In the genomic region with DNA sequence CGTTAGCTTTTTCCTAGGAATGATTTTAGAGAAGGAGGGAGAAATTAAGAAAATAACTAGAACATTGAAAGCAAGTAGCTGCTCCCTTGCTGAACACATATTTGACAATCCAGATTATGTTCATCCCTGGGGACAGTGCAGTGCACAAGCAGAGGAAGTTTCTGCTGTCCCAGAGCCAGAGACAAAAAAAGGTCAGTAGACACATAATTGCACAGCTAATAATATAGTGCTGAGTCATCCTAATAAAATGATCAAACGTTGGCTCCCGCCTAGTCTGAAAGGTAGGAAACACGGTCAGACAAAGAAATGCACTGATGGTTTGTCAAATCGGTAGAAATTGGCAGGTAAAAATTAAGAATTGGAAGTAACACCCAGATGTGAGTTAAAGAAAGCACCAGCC, we compare ENCODE assay signal across 1 cellular context.
A peak's percentile ranks its signal among the peaks of the same experiment; 100 is the strongest.
TF ChIP-seq lines count a peak whose summit lies in the region.

No MANE protein-coding gene starts in this region.

TF ChIP-seq in HepG2, 621 proteins besides CTCF, POLR2A, EP300 and RAD21 (continued from another document):
- TF ChIP-seq, protein P1, sequence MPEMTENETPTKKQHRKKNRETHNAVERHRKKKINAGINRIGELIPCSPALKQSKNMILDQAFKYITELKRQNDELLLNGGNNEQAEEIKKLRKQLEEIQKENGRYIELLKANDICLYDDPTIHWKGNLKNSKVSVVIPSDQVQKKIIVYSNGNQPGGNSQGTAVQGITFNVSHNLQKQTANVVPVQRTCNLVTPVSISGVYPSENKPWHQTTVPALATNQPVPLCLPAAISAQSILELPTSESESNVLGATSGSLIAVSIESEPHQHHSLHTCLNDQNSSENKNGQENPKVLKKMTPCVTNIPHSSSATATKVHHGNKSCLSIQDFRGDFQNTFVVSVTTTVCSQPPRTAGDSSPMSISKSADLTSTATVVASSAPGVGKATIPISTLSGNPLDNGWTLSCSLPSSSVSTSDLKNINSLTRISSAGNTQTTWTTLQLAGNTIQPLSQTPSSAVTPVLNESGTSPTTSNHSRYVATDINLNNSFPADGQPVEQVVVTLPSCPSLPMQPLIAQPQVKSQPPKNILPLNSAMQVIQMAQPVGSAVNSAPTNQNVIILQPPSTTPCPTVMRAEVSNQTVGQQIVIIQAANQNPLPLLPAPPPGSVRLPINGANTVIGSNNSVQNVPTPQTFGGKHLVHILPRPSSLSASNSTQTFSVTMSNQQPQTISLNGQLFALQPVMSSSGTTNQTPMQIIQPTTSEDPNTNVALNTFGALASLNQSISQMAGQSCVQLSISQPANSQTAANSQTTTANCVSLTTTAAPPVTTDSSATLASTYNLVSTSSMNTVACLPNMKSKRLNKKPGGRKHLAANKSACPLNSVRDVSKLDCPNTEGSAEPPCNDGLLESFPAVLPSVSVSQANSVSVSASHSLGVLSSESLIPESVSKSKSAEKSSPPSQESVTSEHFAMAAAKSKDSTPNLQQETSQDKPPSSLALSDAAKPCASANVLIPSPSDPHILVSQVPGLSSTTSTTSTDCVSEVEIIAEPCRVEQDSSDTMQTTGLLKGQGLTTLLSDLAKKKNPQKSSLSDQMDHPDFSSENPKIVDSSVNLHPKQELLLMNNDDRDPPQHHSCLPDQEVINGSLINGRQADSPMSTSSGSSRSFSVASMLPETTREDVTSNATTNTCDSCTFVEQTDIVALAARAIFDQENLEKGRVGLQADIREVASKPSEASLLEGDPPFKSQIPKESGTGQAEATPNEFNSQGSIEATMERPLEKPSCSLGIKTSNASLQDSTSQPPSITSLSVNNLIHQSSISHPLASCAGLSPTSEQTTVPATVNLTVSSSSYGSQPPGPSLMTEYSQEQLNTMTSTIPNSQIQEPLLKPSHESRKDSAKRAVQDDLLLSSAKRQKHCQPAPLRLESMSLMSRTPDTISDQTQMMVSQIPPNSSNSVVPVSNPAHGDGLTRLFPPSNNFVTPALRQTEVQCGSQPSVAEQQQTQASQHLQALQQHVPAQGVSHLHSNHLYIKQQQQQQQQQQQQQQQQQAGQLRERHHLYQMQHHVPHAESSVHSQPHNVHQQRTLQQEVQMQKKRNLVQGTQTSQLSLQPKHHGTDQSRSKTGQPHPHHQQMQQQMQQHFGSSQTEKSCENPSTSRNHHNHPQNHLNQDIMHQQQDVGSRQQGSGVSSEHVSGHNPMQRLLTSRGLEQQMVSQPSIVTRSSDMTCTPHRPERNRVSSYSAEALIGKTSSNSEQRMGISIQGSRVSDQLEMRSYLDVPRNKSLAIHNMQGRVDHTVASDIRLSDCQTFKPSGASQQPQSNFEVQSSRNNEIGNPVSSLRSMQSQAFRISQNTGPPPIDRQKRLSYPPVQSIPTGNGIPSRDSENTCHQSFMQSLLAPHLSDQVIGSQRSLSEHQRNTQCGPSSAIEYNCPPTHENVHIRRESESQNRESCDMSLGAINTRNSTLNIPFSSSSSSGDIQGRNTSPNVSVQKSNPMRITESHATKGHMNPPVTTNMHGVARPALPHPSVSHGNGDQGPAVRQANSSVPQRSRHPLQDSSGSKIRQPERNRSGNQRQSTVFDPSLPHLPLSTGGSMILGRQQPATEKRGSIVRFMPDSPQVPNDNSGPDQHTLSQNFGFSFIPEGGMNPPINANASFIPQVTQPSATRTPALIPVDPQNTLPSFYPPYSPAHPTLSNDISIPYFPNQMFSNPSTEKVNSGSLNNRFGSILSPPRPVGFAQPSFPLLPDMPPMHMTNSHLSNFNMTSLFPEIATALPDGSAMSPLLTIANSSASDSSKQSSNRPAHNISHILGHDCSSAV (CRISPR knock-in tag; IDR thresholded peaks at IDR 0.05; ENCODE audit: borderline replicate concordance) = no peak
- no peak for TF ChIP-seq YY1 (IDR thresholded peaks at IDR 0.05; ENCODE audit: insufficient read depth, insufficient replicate concordance, low read depth, low read length)
- TF ChIP-seq NFE2L2 (IDR thresholded peaks at IDR 0.05; ENCODE audit: low read length) = peak; percentile 94
- TF ChIP-seq, protein P2, sequence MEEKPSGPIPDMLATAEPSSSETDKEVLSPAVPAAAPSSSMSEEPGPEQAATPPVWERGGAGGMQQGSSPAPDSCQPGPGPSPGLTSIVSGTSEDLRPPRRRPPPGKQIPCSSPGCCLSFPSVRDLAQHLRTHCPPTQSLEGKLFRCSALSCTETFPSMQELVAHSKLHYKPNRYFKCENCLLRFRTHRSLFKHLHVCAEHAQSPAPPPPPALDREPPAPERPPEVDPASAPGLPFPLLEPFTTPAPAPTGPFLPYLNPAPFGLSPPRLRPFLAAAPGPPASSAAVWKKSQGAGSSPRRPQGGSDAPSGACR (CRISPR knock-in tag; IDR thresholded peaks at IDR 0.05) = no peak
- TF ChIP-seq HNF4G (IDR thresholded peaks at IDR 0.05; ENCODE audit: borderline replicate concordance, low read depth, low read length) = no peak
- TF ChIP-seq HNF4G (CRISPR knock-in tag; IDR thresholded peaks at IDR 0.05; ENCODE audit: borderline replicate concordance, low read depth) = no peak
- no peak for TF ChIP-seq POLR2G (IDR thresholded peaks at IDR 0.05; ENCODE audit: low read depth, low read length)
- TF ChIP-seq MAFK (conservative IDR thresholded peaks at IDR 0.05 in 1 of 2, IDR thresholded peaks at IDR 0.05 in 1 of 2; ENCODE audit: low read length in 2 of 2) = peak; percentile 88 to 93
- no peak for TF ChIP-seq ZSCAN30 (CRISPR knock-in tag; IDR thresholded peaks at IDR 0.05)
- TF ChIP-seq MAFF (IDR thresholded peaks at IDR 0.05; ENCODE audit: low read depth, low read length) = peak; percentile 91
- no peak for TF ChIP-seq PCBP2 (optimal IDR thresholded peaks at IDR 0.05; ENCODE audit: low read depth, low read length, poor library complexity, severe bottlenecking)
- TF ChIP-seq ATF7 (IDR thresholded peaks at IDR 0.05) = no peak
- TF ChIP-seq ATF7 (CRISPR knock-in tag; IDR thresholded peaks at IDR 0.05) = no peak
